In genomic region chr12:110344657-110345056, GRCh38 we compare ENCODE assay signal across 21 cellular contexts. TPM values are rescaled to one million over a fixed set of nuclear protein-coding genes. Genes with fewer than 3 reads are reported as not detected.
DNase-seq lines count a peak whose midpoint lies in the region; ATAC-seq and TF ChIP-seq lines count a peak whose summit lies in the region.
"Had no signal": no experiment of that assay in that cellular context is flagged by ENCODE, and none has a peak within 500 bp of the region (broad histone marks: within the 10 kb centered on the region; RNA-seq: fewer than 3 reads in every experiment).

No MANE protein-coding gene starts in this region.

- peak overlapping the region; percentile 61 for H3K27ac Mint-ChIP-seq in stimulated activated naive CD8-positive, alpha-beta T cell treated with anti-CD3 and anti-CD28 coated beads, Interleukin-15, Interleukin-2, amounts not matched to agents 100 ng/mL and 50 ng/mL, for 24 hours
- H3K27ac Mint-ChIP-seq in stimulated activated naive CD8-positive, alpha-beta T cell treated with anti-CD3 and anti-CD28 coated beads, Interleukin-15, amount 100 ng/mL, for 72 hours: peak overlapping the region in 1 of 2 donors; percentile 42
- no peak overlapping the region for H3K27ac Mint-ChIP-seq in osteocyte (ENCODE audit: unreplicated experiment)
- H3K27ac Mint-ChIP-seq: activated naive CD4-positive, alpha-beta T cell treated with anti-CD3 and anti-CD28 coated beads, Interleukin-2, amount 50 U/mL, for 24 hours; H9; natural killer cell treated with Interleukin-12 subunit alpha and Interleukin-12 subunit beta and Interleukin-15 and Interleukin-18, amount 100 ng/mL, for 72 hours had no signal

- peaks cover 25% of the 10 kb centered on the region for H3K4me1 Mint-ChIP-seq in stimulated activated naive CD8-positive, alpha-beta T cell treated with anti-CD3 and anti-CD28 coated beads, Interleukin-15, Interleukin-2, amounts not matched to agents 100 ng/mL and 50 ng/mL, for 24 hours (ENCODE audit: low read depth)
- peaks cover 29% of the 10 kb centered on the region for H3K4me1 Mint-ChIP-seq in stimulated activated naive CD8-positive, alpha-beta T cell treated with anti-CD3 and anti-CD28 coated beads, Interleukin-15, amount 100 ng/mL, for 72 hours
- H3K4me1 Mint-ChIP-seq in osteocyte (ENCODE audit: unreplicated experiment): no peaks in the 10 kb centered on the region
- H3K4me1 Mint-ChIP-seq: H9 had no signal

- H3K4me3 ChIP-seq in BE2C (ENCODE audit: low read depth, low read length): no peak overlapping the region

- TF ChIP-seq CTCF in osteocyte (IDR thresholded peaks at IDR 0.05): no peak
- no peak for TF ChIP-seq CTCF in BE2C (IDR thresholded peaks at IDR 0.05; ENCODE audit: low read depth, low read length)

- H3K36me3 ChIP-seq in BE2C: peaks cover 98% of the 10 kb centered on the region

- peaks cover 2% of the 10 kb centered on the region; the same call in 1 of the 2 replicates for H3K4me1 ChIP-seq in BE2C

- no peaks in the 10 kb centered on the region for H3K27me3 ChIP-seq in BE2C
- H3K27me3 ChIP-seq: brain microvascular endothelial cell had no signal

- no peak for ATAC-seq in stimulated activated naive CD8-positive, alpha-beta T cell treated with anti-CD3 and anti-CD28 coated beads, Interleukin-15, amount 100 ng/mL, for 72 hours
- no peak for ATAC-seq in GM21786 (IDR thresholded peaks at IDR 0.05; ENCODE audit: unreplicated experiment)
- ATAC-seq: natural killer cell treated with Interleukin-12 subunit alpha and Interleukin-12 subunit beta and Interleukin-15 and Interleukin-18, amount 100 ng/mL, for 72 hours had no signal

- peak overlapping the region; percentile 2 for H3K27ac ChIP-seq in cingulate gyrus (ENCODE audit: low read depth, low read length)
- H3K27ac ChIP-seq: brain microvascular endothelial cell had no signal

- no peaks in the 10 kb centered on the region for H3K9me3 Mint-ChIP-seq in stimulated activated naive CD8-positive, alpha-beta T cell treated with anti-CD3 and anti-CD28 coated beads, Interleukin-15, Interleukin-2, amounts not matched to agents 100 ng/mL and 50 ng/mL, for 24 hours
- no peaks in the 10 kb centered on the region for H3K9me3 Mint-ChIP-seq in stimulated activated naive CD8-positive, alpha-beta T cell treated with anti-CD3 and anti-CD28 coated beads, Interleukin-15, amount 100 ng/mL, for 72 hours
- no peaks in the 10 kb centered on the region for H3K9me3 Mint-ChIP-seq in osteocyte (ENCODE audit: unreplicated experiment)
- H3K9me3 Mint-ChIP-seq: activated naive CD4-positive, alpha-beta T cell treated with anti-CD3 and anti-CD28 coated beads, Interleukin-2, amount 50 U/mL, for 24 hours; H9; natural killer cell treated with Interleukin-12 subunit alpha and Interleukin-12 subunit beta and Interleukin-15 and Interleukin-18, amount 100 ng/mL, for 72 hours had no signal

- H3K4me3 Mint-ChIP-seq in stimulated activated naive CD8-positive, alpha-beta T cell treated with anti-CD3 and anti-CD28 coated beads, Interleukin-15, Interleukin-2, amounts not matched to agents 100 ng/mL and 50 ng/mL, for 24 hours: no peak overlapping the region
- H3K4me3 Mint-ChIP-seq in stimulated activated naive CD8-positive, alpha-beta T cell treated with anti-CD3 and anti-CD28 coated beads, Interleukin-15, amount 100 ng/mL, for 72 hours: no peak overlapping the region
- H3K4me3 Mint-ChIP-seq in osteocyte (ENCODE audit: unreplicated experiment): no peak overlapping the region
- H3K4me3 Mint-ChIP-seq: H9; natural killer cell treated with Interleukin-12 subunit alpha and Interleukin-12 subunit beta and Interleukin-15 and Interleukin-18, amount 100 ng/mL, for 72 hours had no signal

- peaks cover 89% of the 10 kb centered on the region for H3K36me3 Mint-ChIP-seq in stimulated activated naive CD8-positive, alpha-beta T cell treated with anti-CD3 and anti-CD28 coated beads, Interleukin-15, Interleukin-2, amounts not matched to agents 100 ng/mL and 50 ng/mL, for 24 hours (ENCODE audit: low read depth)
- H3K36me3 Mint-ChIP-seq in osteocyte (ENCODE audit: unreplicated experiment): peaks cover 72% of the 10 kb centered on the region

- DNase-seq in stimulated activated naive CD8-positive, alpha-beta T cell treated with anti-CD3 and anti-CD28 coated beads, Interleukin-15, amount 100 ng/mL, for 72 hours: no peak
- DNase-seq in osteocyte (ENCODE audit: extremely low spot score, unreplicated experiment): peak; percentile 23
- DNase-seq in amniotic stem cell (lab: John Stamatoyannopoulos, UW): no peak
- no peak for DNase-seq in BE2C
- DNase-seq: activated CD4-positive, alpha-beta T cell treated with anti-CD3 and anti-CD28 coated beads for 4 hours; brain microvascular endothelial cell; DMS153; H9; KG1; mesenchymal stem cell; NCI-H1105; NCI-H2107; NCI-H69; stimulated activated CD4-positive, alpha-beta T cell treated with anti-CD3 and anti-CD28 coated beads, Interleukin-15, amount 100 ng/mL, for 24 hours; stimulated activated naive CD4-positive, alpha-beta T cell treated with Interleukin-2 at 50 U/mL for 16 hours; T1000 had no signal

- H3K9me3 ChIP-seq in BE2C: no peaks in the 10 kb centered on the region

- no peaks in the 10 kb centered on the region for H3K27me3 Mint-ChIP-seq in stimulated activated naive CD8-positive, alpha-beta T cell treated with anti-CD3 and anti-CD28 coated beads, Interleukin-15, Interleukin-2, amounts not matched to agents 100 ng/mL and 50 ng/mL, for 24 hours
- H3K27me3 Mint-ChIP-seq in stimulated activated naive CD8-positive, alpha-beta T cell treated with anti-CD3 and anti-CD28 coated beads, Interleukin-15, amount 100 ng/mL, for 72 hours: no peaks in the 10 kb centered on the region
- no peaks in the 10 kb centered on the region for H3K27me3 Mint-ChIP-seq in osteocyte (ENCODE audit: unreplicated experiment)
- H3K27me3 Mint-ChIP-seq: activated naive CD4-positive, alpha-beta T cell treated with anti-CD3 and anti-CD28 coated beads, Interleukin-2, amount 50 U/mL, for 24 hours; natural killer cell treated with Interleukin-12 subunit alpha and Interleukin-12 subunit beta and Interleukin-15 and Interleukin-18, amount 100 ng/mL, for 72 hours had no signal

RNA-seq across cellular contexts. Expression of gene ANAPC7, which starts 58.9 kb away (rescaled TPM):
- 47.9 and 48.8 TPM in 2 replicates for total RNA-seq in osteocyte
- polyA plus RNA-seq in BE2C (2012; ENCODE audit: insufficient read depth, insufficient read length, low read depth): 101 TPM
